Comparison of ENCODE assay signal across 24 cellular contexts in genomic region chr10:3971713-3972112, GRCh38.
A peak's percentile ranks its signal among the peaks of the same experiment; 100 is the strongest.
DNase-seq lines count a peak whose midpoint lies in the region; ATAC-seq and TF ChIP-seq lines count a peak whose summit lies in the region.
"Had no signal": no experiment of that assay in that cellular context is flagged by ENCODE, and none has a peak within 500 bp of the region (broad histone marks: within the 10 kb centered on the region; RNA-seq: fewer than 3 reads in every experiment).

No MANE protein-coding gene starts in this region.

- peaks cover 5% of the 10 kb centered on the region for H3K9me3 Mint-ChIP-seq in activated CD4-positive, alpha-beta T cell treated with anti-CD3 and anti-CD28 coated beads for 36 hours (ENCODE audit: low read depth)
- H3K9me3 Mint-ChIP-seq in T-helper 1 cell treated with Interleukin-12 subunit alpha and Interleukin-12 subunit beta and Interleukin-4 antibody, amounts not matched to agents 30 μg/mL and 1 μg/mL, for 36 hours: peaks cover 15% of the 10 kb centered on the region
- H3K9me3 Mint-ChIP-seq in central memory CD8-positive, alpha-beta T cell: no peaks in the 10 kb centered on the region

- POLR2A ChIA-PET in activated CD4-positive, alpha-beta T cell treated with anti-CD3 and anti-CD28 coated beads for 36 hours (lab: Charles Lee): interaction anchor here (1.1 kb wide), 1 partner anchor 195 kb away, joined by 3 read pairs; no protein-coding TSS in a partner anchor

- H3K27ac ChIP-seq in skin epidermis: peak overlapping the region in 11 of 21 experiments; percentile 4 to 88 (median 49)
- no peak overlapping the region for H3K27ac ChIP-seq in left lung
- H3K27ac ChIP-seq: 22Rv1, gastrocnemius medialis, ovary, sigmoid colon, SJCRH30, WERI-Rb-1 had no signal

- DNase-seq in activated CD4-positive, alpha-beta T cell treated with anti-CD3 and anti-CD28 coated beads for 36 hours: no peak
- DNase-seq in activated CD4-positive, alpha-beta T cell treated with anti-CD3 and anti-CD28 coated beads for 4 hours: no peak
- DNase-seq in central memory CD8-positive, alpha-beta T cell (ENCODE audit: low spot score in 2 of 2): no peak
- no peak for DNase-seq in stimulated activated CD8-positive, alpha-beta memory T cell treated with anti-CD3 and anti-CD28 coated beads, Interleukin-4, amount 100 ng/mL, for 48 hours
- DNase-seq in left lung: no peak
- DNase-seq in HK-2 (ENCODE audit: unreplicated experiment): no peak
- DNase-seq: activated effector memory CD4-positive, alpha-beta T cell treated with anti-CD3 and anti-CD28 coated beads, Interleukin-2, amount 50 U/mL, for 16 hours; EL; gastrocnemius medialis; HCEC 1CT; hypothalamus; islet precursor cell; KBM-7; NCI-H187 treated with DMSO at 0.1 percent for 48 hours; NCI-H345; ovary; sigmoid colon; SJCRH30; transverse colon; WERI-Rb-1 had no signal

- H3K4me3 Mint-ChIP-seq in activated CD4-positive, alpha-beta T cell treated with anti-CD3 and anti-CD28 coated beads for 36 hours: no peak overlapping the region
- peak overlapping the region; percentile 33 for H3K4me3 Mint-ChIP-seq in T-helper 1 cell treated with Interleukin-12 subunit alpha and Interleukin-12 subunit beta and Interleukin-4 antibody, amounts not matched to agents 30 μg/mL and 1 μg/mL, for 36 hours
- H3K4me3 Mint-ChIP-seq in central memory CD8-positive, alpha-beta T cell: peak overlapping the region; percentile 65

- TF ChIP-seq CTCF in left lung (IDR thresholded peaks at IDR 0.05): no peak

- H3K27ac Mint-ChIP-seq in activated CD4-positive, alpha-beta T cell treated with anti-CD3 and anti-CD28 coated beads for 36 hours: peak overlapping the region; percentile 93
- peak overlapping the region; percentile 99 for H3K27ac Mint-ChIP-seq in T-helper 1 cell treated with Interleukin-12 subunit alpha and Interleukin-12 subunit beta and Interleukin-4 antibody, amounts not matched to agents 30 μg/mL and 1 μg/mL, for 36 hours
- H3K27ac Mint-ChIP-seq in central memory CD8-positive, alpha-beta T cell (ENCODE audit: low read depth): peak overlapping the region; percentile 94

- no peaks in the 10 kb centered on the region for H3K36me3 ChIP-seq in left lung
- H3K36me3 ChIP-seq: gastrocnemius medialis, ovary, sigmoid colon, SJCRH30, transverse colon, WERI-Rb-1 had no signal

- CTCF ChIA-PET in activated CD4-positive, alpha-beta T cell treated with anti-CD3 and anti-CD28 coated beads for 36 hours (lab: Charles Lee): interaction anchor here (3.8 kb wide), 1 partner anchor 12 kb away, joined by 9 read pairs; no protein-coding TSS in a partner anchor

- H3K4me3 ChIP-seq in skin epidermis (no peak overlapping the region), left lung (no peak overlapping the region)
- H3K4me3 ChIP-seq: gastrocnemius medialis, ovary, sigmoid colon, SJCRH30, transverse colon had no signal

- peaks cover 48% of the 10 kb centered on the region for H3K4me1 Mint-ChIP-seq in activated CD4-positive, alpha-beta T cell treated with anti-CD3 and anti-CD28 coated beads for 36 hours
- peaks cover 42% of the 10 kb centered on the region for H3K4me1 Mint-ChIP-seq in T-helper 1 cell treated with Interleukin-12 subunit alpha and Interleukin-12 subunit beta and Interleukin-4 antibody, amounts not matched to agents 30 μg/mL and 1 μg/mL, for 36 hours (ENCODE audit: low read depth)
- peaks cover 50% of the 10 kb centered on the region for H3K4me1 Mint-ChIP-seq in central memory CD8-positive, alpha-beta T cell

- H3K27me3 ChIP-seq in left lung: no peaks in the 10 kb centered on the region
- H3K27me3 ChIP-seq: gastrocnemius medialis, ovary, sigmoid colon, SJCRH30, transverse colon had no signal

- no peak for ATAC-seq in activated CD4-positive, alpha-beta T cell treated with anti-CD3 and anti-CD28 coated beads for 36 hours
- ATAC-seq in central memory CD8-positive, alpha-beta T cell (replicated peaks; ENCODE audit: extremely low read depth, poor library complexity, severe bottlenecking): no peak
- no peak for ATAC-seq in left lung
- ATAC-seq: esophagus mucosa, gastrocnemius medialis had no signal

- peaks cover 5% of the 10 kb centered on the region for H3K36me3 Mint-ChIP-seq in activated CD4-positive, alpha-beta T cell treated with anti-CD3 and anti-CD28 coated beads for 36 hours (ENCODE audit: low read depth)
- peaks cover 19% of the 10 kb centered on the region for H3K36me3 Mint-ChIP-seq in T-helper 1 cell treated with Interleukin-12 subunit alpha and Interleukin-12 subunit beta and Interleukin-4 antibody, amounts not matched to agents 30 μg/mL and 1 μg/mL, for 36 hours (ENCODE audit: low read depth)
- H3K36me3 Mint-ChIP-seq in central memory CD8-positive, alpha-beta T cell (ENCODE audit: insufficient read depth): peaks cover 3% of the 10 kb centered on the region

- H3K9me3 ChIP-seq in left lung: no peaks in the 10 kb centered on the region
- H3K9me3 ChIP-seq: gastrocnemius medialis, ovary, sigmoid colon, SJCRH30, transverse colon had no signal

- H3K27me3 Mint-ChIP-seq in activated CD4-positive, alpha-beta T cell treated with anti-CD3 and anti-CD28 coated beads for 36 hours: no peaks in the 10 kb centered on the region
- H3K27me3 Mint-ChIP-seq in T-helper 1 cell treated with Interleukin-12 subunit alpha and Interleukin-12 subunit beta and Interleukin-4 antibody, amounts not matched to agents 30 μg/mL and 1 μg/mL, for 36 hours (ENCODE audit: low read depth): no peaks in the 10 kb centered on the region
- H3K27me3 Mint-ChIP-seq in central memory CD8-positive, alpha-beta T cell: no peaks in the 10 kb centered on the region

- intact Hi-C loops in activated CD4-positive, alpha-beta T cell treated with anti-CD3 and anti-CD28 coated beads for 36 hours (cut with DNase I, micrococcal nuclease): loop anchor here in 1 of 2 experiments (2.0 to 5.0 kb wide), 3 partner anchors 37 to 161 kb away; no protein-coding TSS in a partner anchor
- intact Hi-C loops in left lung (cut with DNase I): no loop called here

- peaks cover 0 to 7% of the 10 kb centered on the region in 2 donors for H3K4me1 ChIP-seq in left lung
- H3K4me1 ChIP-seq: gastrocnemius medialis, sigmoid colon, SJCRH30 had no signal

Comparison
In these comparisons a context has a peak if more than half of its experiments do, and no peak if none do; other contexts are left out.
1. H3K27ac ChIP-seq: peak in skin epidermis (11 of 21); none in left lung (0 of 2).
2. Peak in every context shown above with its lines, with median percentiles within 50 percentile points of each other: H3K27ac Mint-ChIP-seq.